In the genomic region with DNA sequence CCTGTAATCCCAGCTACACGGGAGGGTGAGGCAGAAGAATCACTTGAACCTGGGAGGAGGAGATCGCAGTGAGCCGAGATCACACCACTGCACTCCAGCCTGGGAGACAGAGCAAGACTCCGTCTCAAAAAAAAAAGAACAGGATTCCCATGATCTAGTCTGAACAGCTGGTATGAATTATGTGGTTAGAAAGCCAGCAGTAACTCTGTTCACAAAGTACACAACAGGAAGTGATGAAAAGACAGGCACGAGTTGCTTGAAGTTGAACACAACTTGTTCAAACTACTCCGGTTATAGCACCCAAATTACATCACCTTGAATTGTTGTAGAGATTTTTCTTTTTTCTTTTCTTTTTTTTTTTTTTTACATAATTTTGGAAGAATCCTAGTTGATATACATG, we compare ENCODE assay signal across 16 cellular contexts.
DNase-seq lines count a peak whose midpoint lies in the region; ATAC-seq and TF ChIP-seq lines count a peak whose summit lies in the region.
"Had no signal": no experiment of that assay in that cellular context is flagged by ENCODE, and none has a peak within 500 bp of the region (broad histone marks: within the 10 kb centered on the region; RNA-seq: fewer than 3 reads in every experiment).

No MANE protein-coding gene starts in this region.

- H3K27me3 ChIP-seq in AG04450 (ENCODE audit: control insufficient read depth, insufficient read depth, low read length) (no peaks in the 10 kb centered on the region), left lung (no peaks in the 10 kb centered on the region), ascending aorta (no peaks in the 10 kb centered on the region)
- H3K27me3 ChIP-seq: foreskin keratinocyte, SJSA1, uterus had no signal

- H3K36me3 ChIP-seq in left lung (peaks cover 0 to 5% of the 10 kb centered on the region in 2 donors), ascending aorta (peaks cover 0 to 4% of the 10 kb centered on the region in 2 donors)
- H3K36me3 ChIP-seq: uterus had no signal

- H3K27ac ChIP-seq in AG04450 (ENCODE audit: low read depth, low read length) = peak overlapping the region; percentile 54
- H3K27ac ChIP-seq in left lung = peak overlapping the region in 1 of 2 donors; percentile 22
- H3K27ac ChIP-seq in ascending aorta = peak overlapping the region in 1 of 2 donors; percentile 40
- H3K27ac ChIP-seq: foreskin keratinocyte, psoas muscle, SJSA1, uterus had no signal

- peaks cover 2% of the 10 kb centered on the region; the same call in 1 of the 2 replicates for H3K9me3 ChIP-seq in AG04450 (ENCODE audit: control insufficient read depth, insufficient read depth, low read length)
- H3K9me3 ChIP-seq in left lung = no peaks in the 10 kb centered on the region
- no peaks in the 10 kb centered on the region for H3K9me3 ChIP-seq in ascending aorta
- H3K9me3 ChIP-seq: psoas muscle, SJSA1, uterus had no signal

- CTCF ChIA-PET in AG04450 (lab: Charles Lee) = interaction anchor here (1.7 kb wide), 1 partner anchor 60 kb away, joined by 4 read pairs; no protein-coding TSS in a partner anchor

- DNase-seq in AG04450 (ENCODE audit: low read depth, low spot score) (peak; percentile 51), GM04504 (ENCODE audit: low read depth) (peak; percentile 87), astrocyte of the hippocampus (ENCODE audit: low read depth, low spot score) (peak; percentile 21), left lung (no peak), NCI-H524 (lab: John Stamatoyannopoulos, UW) (no peak), pons (ENCODE audit: low spot score) (no peak), ascending aorta (ENCODE audit: low spot score in 2 of 2) (no peak)
- DNase-seq in activated CD4-positive, alpha-beta T cell treated with anti-CD3 and anti-CD28 coated beads, Interleukin-2, amount 50 U/mL, for 1 hour = no peak
- DNase-seq: activated naive CD4-positive, alpha-beta T cell treated with anti-CD3 and anti-CD28 coated beads, Interleukin-2, amount 50 U/mL, for 16 hours; H7; NK-92 treated with Interleukin-12 subunit alpha and Interleukin-12 subunit beta, amount 100 ng/mL, for 24 hours; psoas muscle; stimulated activated CD4-positive, alpha-beta T cell treated with anti-CD3 and anti-CD28 coated beads, Interleukin-2, amount 100 ng/mL, for 24 hours; uterus had no signal

- H3K4me1 ChIP-seq in left lung = peaks cover 5 to 10% of the 10 kb centered on the region in 2 donors
- peaks cover 0 to 14% of the 10 kb centered on the region in 2 donors for H3K4me1 ChIP-seq in ascending aorta
- H3K4me1 ChIP-seq: foreskin keratinocyte, psoas muscle, uterus had no signal

- TF ChIP-seq CTCF in AG04450 (IDR thresholded peaks at IDR 0.05; ENCODE audit: low read depth, low read length) = no peak
- TF ChIP-seq CTCF in left lung (IDR thresholded peaks at IDR 0.05) = no peak
- TF ChIP-seq CTCF in ascending aorta (IDR thresholded peaks at IDR 0.05) = no peak

- intact Hi-C loops in left lung (cut with DNase I) = no loop called here
- intact Hi-C loops in ascending aorta (cut with DNase I) = no loop called here

- peak; percentile 23 for ATAC-seq in left lung
- ATAC-seq: foreskin keratinocyte, psoas muscle had no signal

- POLR2A ChIA-PET in AG04450 (lab: Yijun Ruan, JAX) = no interaction called here

- no peak overlapping the region for H3K4me3 ChIP-seq in AG04450 (ENCODE audit: low read depth, low read length)
- no peak overlapping the region for H3K4me3 ChIP-seq in left lung
- no peak overlapping the region for H3K4me3 ChIP-seq in ascending aorta
- H3K4me3 ChIP-seq: psoas muscle, SJSA1, uterus had no signal

Comparison
In these comparisons a context has a peak if more than half of its experiments do, and no peak if none do; other contexts are left out.
1. DNase-seq: peak in AG04450 (single experiment), GM04504 (single experiment) and astrocyte of the hippocampus (single experiment); none in left lung (0 of 2), NCI-H524 (0 of 2), pons (single experiment), activated CD4-positive, alpha-beta T cell treated with anti-CD3 and anti-CD28 coated beads, Interleukin-2, amount 50 U/mL, for 1 hour (single experiment) and ascending aorta (0 of 2).